Comparison of ENCODE assay signal across 24 cellular contexts in genomic region chr20:43467589-43467988, GRCh38.
"Had no signal": no experiment of that assay in that cellular context is flagged by ENCODE, and none has a peak within 500 bp of the region (broad histone marks: within the 10 kb centered on the region; RNA-seq: fewer than 3 reads in every experiment).

No MANE protein-coding gene starts in this region.

- H3K9me3 ChIP-seq: left lung, lower lobe of right lung, ovary, right atrium auricular region, spleen, suprapubic skin, thoracic aorta, tibial artery, upper lobe of right lung had no signal

- DNase-seq: hippocampal formation; immature natural killer cell; kidney; left colon; left lung; lower lobe of right lung; mammary epithelial cell; mesenchymal stem cell; naive thymus-derived CD8-positive, alpha-beta T cell; ovary; spleen; stimulated activated CD4-positive, alpha-beta T cell treated with anti-CD3 and anti-CD28 coated beads, Interleukin-4, amount 100 ng/mL, for 24 hours; stimulated activated naive CD4-positive, alpha-beta T cell; tibial artery; trophoblast cell; upper lobe of right lung had no signal

- ATAC-seq: left colon; left lung; lower lobe of right lung; naive thymus-derived CD8-positive, alpha-beta T cell; sciatic nerve; stimulated activated effector memory CD8-positive, alpha-beta T cell treated with anti-CD3 and anti-CD28 coated beads, Interleukin-12 subunit alpha, Interleukin-12 subunit beta, amount 100 ng/mL, for 72 hours; upper lobe of right lung had no signal

- H3K4me1 ChIP-seq: right atrium auricular region, upper lobe of right lung had no signal

- H3K27ac ChIP-seq: left lung, lower lobe of right lung, ovary, right atrium auricular region, skin epidermis, spleen, suprapubic skin, thoracic aorta, tibial artery, upper lobe of right lung had no signal

- H3K36me3 ChIP-seq: ovary had no signal

- H3K27me3 ChIP-seq: left lung, ovary, right atrium auricular region, spleen, suprapubic skin, tibial artery, upper lobe of right lung had no signal

- FAIRE-seq: islet of Langerhans, kidney, urothelium cell line had no signal

- H3K4me3 ChIP-seq: left lung, lower lobe of right lung, ovary, right atrium auricular region, skin epidermis, spleen, suprapubic skin, thoracic aorta, tibial artery, upper lobe of right lung had no signal
